In the genomic region with DNA sequence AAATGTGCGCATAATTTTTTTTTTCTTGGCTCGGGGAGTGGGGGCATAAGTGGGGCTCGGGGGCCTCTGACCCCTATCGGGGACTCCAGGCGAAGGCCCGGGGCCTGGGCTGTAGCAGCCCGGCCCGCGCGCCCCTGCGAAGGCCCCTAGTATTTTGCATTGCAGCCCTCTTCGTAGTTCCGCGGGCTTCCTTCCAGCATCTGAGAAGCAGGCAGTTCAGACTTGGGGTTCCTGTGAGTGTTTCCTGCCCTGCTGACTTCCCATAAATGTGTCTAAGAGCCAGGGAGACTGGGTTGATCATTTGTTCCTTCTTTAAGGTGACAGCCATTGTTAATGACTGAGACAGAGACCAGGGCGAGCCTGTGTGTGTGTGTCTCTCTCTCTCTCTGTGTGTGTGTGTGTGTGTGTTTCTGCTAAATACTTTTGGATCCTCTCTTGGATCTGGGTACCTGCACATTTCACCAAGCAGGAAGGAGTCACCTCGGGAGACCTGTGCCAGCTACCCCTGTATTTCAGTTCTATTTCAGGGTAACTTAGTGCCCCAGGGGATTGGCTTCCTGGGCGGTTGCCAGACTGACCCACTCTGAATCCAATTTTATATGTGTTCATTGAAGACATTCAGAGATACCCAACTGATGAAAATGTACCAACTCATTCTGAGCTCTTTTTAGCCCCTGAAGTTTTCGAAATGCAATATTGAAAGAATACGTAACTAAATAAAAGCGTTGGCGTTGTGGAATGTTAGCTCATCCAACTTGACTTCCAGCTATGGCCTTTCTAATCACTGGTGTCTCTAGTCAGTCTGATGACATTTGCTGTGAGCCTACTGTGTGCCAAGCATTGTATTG, we compare ENCODE assay signal across 8 cellular contexts. TPM values are rescaled to one million over a fixed set of nuclear protein-coding genes. Genes with fewer than 3 reads are reported as not detected.
DNase-seq lines count a peak whose midpoint lies in the region; ATAC-seq, FAIRE-seq and TF ChIP-seq lines count a peak whose summit lies in the region.

No MANE protein-coding gene starts in this region.

- H3K27ac Mint-ChIP-seq in activated T-helper 1 cell treated with anti-CD3 and anti-CD28 coated beads, Interleukin-12 subunit alpha, Interleukin-12 subunit beta, Interleukin-2, Interleukin-4 antibody, amounts not matched to agents 30 ng/mL and 10 ng/mL and 1 ng/mL, durations not matched to agents 14 hours and 24 hours and 36 hours, result peak overlapping the region; percentile 91
- H3K27ac Mint-ChIP-seq in nephron, result peak overlapping the region; percentile 99 to 100 (median 99)

- TF ChIP-seq CTCF in GM13977 (IDR thresholded peaks at IDR 0.05; ENCODE audit: extremely low read depth, insufficient read depth, missing control alignments) (no peak), foreskin fibroblast (IDR thresholded peaks at IDR 0.05; ENCODE audit: low read depth, low read length) (no peak), nephron (IDR thresholded peaks at IDR 0.05; ENCODE audit: unreplicated experiment in 3 of 3) (no peak)

- ATAC-seq in HG02763 (IDR thresholded peaks at IDR 0.05; ENCODE audit: unreplicated experiment), result peak; percentile 49

- H3K9me3 Mint-ChIP-seq in activated T-helper 1 cell treated with anti-CD3 and anti-CD28 coated beads, Interleukin-12 subunit alpha, Interleukin-12 subunit beta, Interleukin-2, Interleukin-4 antibody, amounts not matched to agents 30 ng/mL and 10 ng/mL and 1 ng/mL, durations not matched to agents 14 hours and 24 hours and 36 hours, result peaks cover 9% of the 10 kb centered on the region
- peaks cover 45% of the 10 kb centered on the region for H3K9me3 Mint-ChIP-seq in nephron

- DNase-seq in GM13977 (ENCODE audit: low spot score) (peak; percentile 55), NOMO-1 (lab: John Stamatoyannopoulos, UW; ENCODE audit: unreplicated experiment in 2 of 2) (peak; percentile 26 to 60), foreskin fibroblast (peak; percentile 52 to 78), urothelium cell line (ENCODE audit: low spot score) (peak; percentile 23)
- peak; percentile 19 for DNase-seq in activated T-helper 1 cell treated with anti-CD3 and anti-CD28 coated beads, Interleukin-12 subunit alpha, Interleukin-12 subunit beta, Interleukin-2, Interleukin-4 antibody, amounts not matched to agents 30 ng/mL and 10 ng/mL and 1 ng/mL, durations not matched to agents 14 hours and 24 hours and 36 hours (ENCODE audit: low spot score)

- H3K4me1 Mint-ChIP-seq in activated T-helper 1 cell treated with anti-CD3 and anti-CD28 coated beads, Interleukin-12 subunit alpha, Interleukin-12 subunit beta, Interleukin-2, Interleukin-4 antibody, amounts not matched to agents 30 ng/mL and 10 ng/mL and 1 ng/mL, durations not matched to agents 14 hours and 24 hours and 36 hours (ENCODE audit: low read depth), result peaks cover 43% of the 10 kb centered on the region
- H3K4me1 Mint-ChIP-seq in nephron, result peaks cover 37% of the 10 kb centered on the region

- peak overlapping the region; percentile 15; the same call in 1 of the 2 replicates for H3K27ac ChIP-seq in ACC112 (ENCODE audit: low read depth, low read length)

- FAIRE-seq in urothelium cell line (lab: Jason Lieb, UNC), result no peak

- peak overlapping the region; percentile 72 for H2AFZ ChIP-seq in ACC112 (ENCODE audit: low read length, unreplicated experiment)

- intact Hi-C loops in activated T-helper 1 cell treated with anti-CD3 and anti-CD28 coated beads, Interleukin-12 subunit alpha, Interleukin-12 subunit beta, Interleukin-2, Interleukin-4 antibody, amounts not matched to agents 30 ng/mL and 10 ng/mL and 1 ng/mL, durations not matched to agents 14 hours and 24 hours and 36 hours (cut with micrococcal nuclease), result loop anchor here (1.0 to 10.0 kb wide), 9 partner anchors 272 to 1601 kb away; a partner anchor contains a TSS

- peaks cover 18% of the 10 kb centered on the region for H3K4me1 ChIP-seq in ACC112 (ENCODE audit: control insufficient read depth, insufficient read depth, low read length, unreplicated experiment)

- H3K27me3 ChIP-seq in ACC112 (ENCODE audit: insufficient read depth, low read length), result no peaks in the 10 kb centered on the region; the same call in none of the 2 replicates

- no peaks in the 10 kb centered on the region for H3K36me3 ChIP-seq in ACC112 (ENCODE audit: insufficient read depth, low read length)

- peak overlapping the region; percentile 92 for H3K4me3 Mint-ChIP-seq in activated T-helper 1 cell treated with anti-CD3 and anti-CD28 coated beads, Interleukin-12 subunit alpha, Interleukin-12 subunit beta, Interleukin-2, Interleukin-4 antibody, amounts not matched to agents 30 ng/mL and 10 ng/mL and 1 ng/mL, durations not matched to agents 14 hours and 24 hours and 36 hours
- H3K4me3 Mint-ChIP-seq in nephron, result peak overlapping the region; percentile 91 to 98 (median 97)

- H3K4me3 ChIP-seq in ACC112 (ENCODE audit: low read depth, low read length) (peak overlapping the region; percentile 79), foreskin fibroblast (ENCODE audit: low read depth in 1 of 2, low read length in 2 of 2) (peak overlapping the region; percentile 72 to 77)

- peaks cover 5% of the 10 kb centered on the region for H3K27me3 Mint-ChIP-seq in activated T-helper 1 cell treated with anti-CD3 and anti-CD28 coated beads, Interleukin-12 subunit alpha, Interleukin-12 subunit beta, Interleukin-2, Interleukin-4 antibody, amounts not matched to agents 30 ng/mL and 10 ng/mL and 1 ng/mL, durations not matched to agents 14 hours and 24 hours and 36 hours (ENCODE audit: insufficient read depth)
- no peaks in the 10 kb centered on the region for H3K27me3 Mint-ChIP-seq in nephron (ENCODE audit: low read depth)

- peaks cover 23% of the 10 kb centered on the region for H3K79me2 ChIP-seq in ACC112 (ENCODE audit: control insufficient read depth, insufficient read depth, low read length, unreplicated experiment)

- in situ Hi-C loops in GM13977 (cut with MboI; ENCODE audit: low pct_unique_long_range_greater_than_20kb, low sequenced_read_pairs, unreplicated experiment), result no loop called here

- H3K36me3 Mint-ChIP-seq in activated T-helper 1 cell treated with anti-CD3 and anti-CD28 coated beads, Interleukin-12 subunit alpha, Interleukin-12 subunit beta, Interleukin-2, Interleukin-4 antibody, amounts not matched to agents 30 ng/mL and 10 ng/mL and 1 ng/mL, durations not matched to agents 14 hours and 24 hours and 36 hours (ENCODE audit: low read depth), result peaks cover 2% of the 10 kb centered on the region
- peaks cover 38% of the 10 kb centered on the region for H3K36me3 Mint-ChIP-seq in nephron (ENCODE audit: low read depth)

RNA-seq across cellular contexts. Expression of a gene that starts 0.8 kb away (rescaled TPM):
- total RNA-seq in activated T-helper 1 cell treated with anti-CD3 and anti-CD28 coated beads, Interleukin-12 subunit alpha, Interleukin-12 subunit beta, Interleukin-2, Interleukin-4 antibody, amounts not matched to agents 30 ng/mL and 10 ng/mL and 1 ng/mL, durations not matched to agents 14 hours and 24 hours and 36 hours, result 3.0 and 4.0 TPM in 2 replicates

Comparison
In these comparisons a context has a peak if more than half of its experiments do, and no peak if none do; other contexts are left out.
1. Peak in every context shown above with its lines: DNase-seq, ATAC-seq, H3K4me3 ChIP-seq and H3K27ac ChIP-seq.